Comparison of ENCODE assay signal across 13 cellular contexts in the genomic region with DNA sequence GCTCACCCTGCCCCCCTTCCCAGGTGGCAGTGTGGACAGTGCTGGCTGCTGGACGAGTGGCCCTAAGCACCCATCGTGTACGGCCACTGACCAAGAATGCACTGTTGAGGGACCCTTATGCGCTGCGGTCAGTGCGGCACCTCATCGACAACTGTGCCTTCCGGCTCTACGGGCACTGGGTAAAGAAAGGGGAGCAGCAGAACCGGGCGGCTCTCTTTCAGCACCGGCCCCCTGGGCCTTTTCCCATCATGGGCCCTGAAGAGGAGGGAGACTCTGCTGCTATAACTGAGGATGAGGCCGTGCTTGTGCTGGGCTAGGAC.
"Had no signal": no experiment of that assay in that cellular context is flagged by ENCODE, and none has a peak within 500 bp of the region (broad histone marks: within the 10 kb centered on the region; RNA-seq: fewer than 3 reads in every experiment).

No MANE protein-coding gene starts in this region.

- H3K27me3 Mint-ChIP-seq: memory B cell had no signal

- H3K27ac Mint-ChIP-seq: memory B cell, mesothelial cell of epicardium, nephron progenitor cell had no signal

- H3K9me3 Mint-ChIP-seq: memory B cell, mesothelial cell of epicardium, nephron progenitor cell had no signal

- H3K4me3 Mint-ChIP-seq: memory B cell, mesothelial cell of epicardium, nephron progenitor cell had no signal

- DNase-seq: effector memory CD4-positive, alpha-beta T cell; esophagus squamous epithelium; foreskin fibroblast; glutamatergic neuron; islet precursor cell; nephron progenitor cell; small intestine; stimulated activated CD4-positive, alpha-beta T cell treated with anti-CD3 and anti-CD28 coated beads, Interleukin-12 subunit alpha, Interleukin-12 subunit beta, amount 100 ng/mL, for 4 hours; stimulated activated naive CD4-positive, alpha-beta T cell; stomach; transverse colon had no signal
